Comparison of ENCODE assay signal across 10 cellular contexts in the genomic region with DNA sequence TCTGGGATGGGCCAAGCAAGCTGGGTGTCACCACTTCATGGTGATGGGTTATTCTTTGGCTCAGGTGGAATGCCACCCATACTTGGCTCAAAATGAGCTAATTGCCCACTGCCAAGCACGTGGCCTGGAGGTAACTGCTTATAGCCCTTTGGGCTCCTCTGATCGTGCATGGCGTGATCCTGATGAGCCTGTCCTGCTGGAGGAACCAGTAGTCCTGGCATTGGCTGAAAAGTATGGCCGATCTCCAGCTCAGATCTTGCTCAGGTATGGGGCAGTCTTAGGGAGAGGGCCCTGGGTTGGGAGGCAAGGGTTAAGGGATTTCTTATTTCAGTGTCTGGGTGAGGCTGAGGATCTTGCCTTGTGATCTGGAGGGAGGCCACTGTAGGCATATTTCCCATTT. TPM values are rescaled to one million over a fixed set of nuclear protein-coding genes. Genes with fewer than 3 reads are reported as not detected.
"Had no signal": no experiment of that assay in that cellular context is flagged by ENCODE, and none has a peak within 500 bp of the region (broad histone marks: within the 10 kb centered on the region; RNA-seq: fewer than 3 reads in every experiment).

No MANE protein-coding gene starts in this region.

- DNase-seq: activated naive CD4-positive, alpha-beta T cell; effector CD8-positive, alpha-beta T cell; thyroid gland had no signal

- H3K9me3 ChIP-seq: neutrophil, right atrium auricular region, thyroid gland, vagina had no signal

- H3K4me1 ChIP-seq: thyroid gland had no signal

- H3K27me3 ChIP-seq: neutrophil, right atrium auricular region, thyroid gland, vagina had no signal

- H3K27ac Mint-ChIP-seq: mesothelial cell of epicardium had no signal

- H3K4me1 Mint-ChIP-seq: mesothelial cell of epicardium had no signal

- ATAC-seq: stimulated activated effector memory CD8-positive, alpha-beta T cell treated with anti-CD3 and anti-CD28 coated beads, Interleukin-12 subunit alpha, Interleukin-12 subunit beta, amount 100 ng/mL, for 72 hours had no signal

- H3K4me3 Mint-ChIP-seq: mesothelial cell of epicardium; stimulated activated effector memory CD8-positive, alpha-beta T cell treated with anti-CD3 and anti-CD28 coated beads, Interleukin-12 subunit alpha, Interleukin-12 subunit beta, amount 100 ng/mL, for 72 hours had no signal

- H3K9me3 Mint-ChIP-seq: mesothelial cell of epicardium; stimulated activated effector memory CD8-positive, alpha-beta T cell treated with anti-CD3 and anti-CD28 coated beads, Interleukin-12 subunit alpha, Interleukin-12 subunit beta, amount 100 ng/mL, for 72 hours had no signal

- H3K27ac ChIP-seq: coronary artery, neutrophil, right atrium auricular region, thyroid gland, vagina had no signal

- H3K4me3 ChIP-seq: coronary artery, right atrium auricular region, thyroid gland, vagina had no signal

RNA-seq across cellular contexts. Expression of gene CCDC17, which starts 55.4 kb away (rescaled TPM):
- total RNA-seq: epithelial cell of proximal tubule had no signal
